In genomic region chr1:24525606-24526005, GRCh38 we compare ENCODE assay signal across 18 cellular contexts. TPM values are rescaled to one million over a fixed set of nuclear protein-coding genes. Genes with fewer than 3 reads are reported as not detected.
"Had no signal": no experiment of that assay in that cellular context is flagged by ENCODE, and none has a peak within 500 bp of the region (broad histone marks: within the 10 kb centered on the region; RNA-seq: fewer than 3 reads in every experiment).

No MANE protein-coding gene starts in this region.

- H3K9me3 ChIP-seq: adrenal gland, gastroesophageal sphincter, heart right ventricle, prostate gland, tibial nerve, vagina had no signal

- H3K27ac ChIP-seq: adrenal gland, gastroesophageal sphincter, heart right ventricle, prostate gland, skin epidermis, tibial nerve, vagina had no signal

- H3K9me3 Mint-ChIP-seq: stimulated activated naive B cell treated with anti-CD40 and anti-IgM and Interleukin-4, amounts not matched to agents 10 μg/mL and 1 μg/mL and 100 μg/mL, for 72 hours had no signal

- H3K4me3 ChIP-seq: adrenal gland, gastroesophageal sphincter, heart right ventricle, prostate gland, skin epidermis, tibial nerve, vagina had no signal

- H3K27me3 Mint-ChIP-seq: stimulated activated naive B cell treated with anti-CD40 and anti-IgM and Interleukin-4, amounts not matched to agents 10 μg/mL and 1 μg/mL and 100 μg/mL, for 72 hours had no signal

- ATAC-seq: gastroesophageal sphincter; heart right ventricle; right cardiac atrium; stimulated activated naive B cell treated with anti-CD40 and anti-IgM and Interleukin-4, amounts not matched to agents 10 μg/mL and 1 μg/mL and 100 μg/mL, for 72 hours had no signal

- H3K4me3 Mint-ChIP-seq: stimulated activated naive B cell treated with anti-CD40 and anti-IgM and Interleukin-4, amounts not matched to agents 10 μg/mL and 1 μg/mL and 100 μg/mL, for 72 hours had no signal

- H3K27me3 ChIP-seq: adrenal gland, gastroesophageal sphincter, heart right ventricle, tibial nerve, vagina had no signal

- DNase-seq: activated CD8-positive, alpha-beta memory T cell treated with anti-CD3 and anti-CD28 coated beads for 24 hours; adrenal gland; heart right ventricle; right cardiac atrium; stimulated activated CD4-positive, alpha-beta T cell treated with anti-CD3 and anti-CD28 coated beads, Interleukin-15, amount 100 ng/mL, for 24 hours; stimulated activated CD4-positive, alpha-beta T cell treated with anti-CD3 and anti-CD28 coated beads, Interleukin-4, amount 100 ng/mL, for 1 hour; stimulated activated naive B cell treated with anti-CD40 and anti-IgM and Interleukin-4, amounts not matched to agents 10 μg/mL and 1 μg/mL and 100 μg/mL, for 72 hours; substantia nigra; T1000 had no signal

- H3K4me1 ChIP-seq: adrenal gland, gastroesophageal sphincter, heart right ventricle, prostate gland, tibial nerve, vagina had no signal

- H3K36me3 ChIP-seq: adrenal gland, prostate gland, vagina had no signal

- H3K27ac Mint-ChIP-seq: stimulated activated naive B cell treated with anti-CD40 and anti-IgM and Interleukin-4, amounts not matched to agents 10 μg/mL and 1 μg/mL and 100 μg/mL, for 72 hours had no signal

RNA-seq across cellular contexts. Expression of gene NCMAP, which starts 30.3 kb away (rescaled TPM):
- total RNA-seq: dermis microvascular lymphatic vessel endothelial cell, mesenteric fat pad, osteoblast had no signal
- polyA plus RNA-seq: neural cell had no signal
